Comparison of ENCODE assay signal across 18 cellular contexts in the genomic region with DNA sequence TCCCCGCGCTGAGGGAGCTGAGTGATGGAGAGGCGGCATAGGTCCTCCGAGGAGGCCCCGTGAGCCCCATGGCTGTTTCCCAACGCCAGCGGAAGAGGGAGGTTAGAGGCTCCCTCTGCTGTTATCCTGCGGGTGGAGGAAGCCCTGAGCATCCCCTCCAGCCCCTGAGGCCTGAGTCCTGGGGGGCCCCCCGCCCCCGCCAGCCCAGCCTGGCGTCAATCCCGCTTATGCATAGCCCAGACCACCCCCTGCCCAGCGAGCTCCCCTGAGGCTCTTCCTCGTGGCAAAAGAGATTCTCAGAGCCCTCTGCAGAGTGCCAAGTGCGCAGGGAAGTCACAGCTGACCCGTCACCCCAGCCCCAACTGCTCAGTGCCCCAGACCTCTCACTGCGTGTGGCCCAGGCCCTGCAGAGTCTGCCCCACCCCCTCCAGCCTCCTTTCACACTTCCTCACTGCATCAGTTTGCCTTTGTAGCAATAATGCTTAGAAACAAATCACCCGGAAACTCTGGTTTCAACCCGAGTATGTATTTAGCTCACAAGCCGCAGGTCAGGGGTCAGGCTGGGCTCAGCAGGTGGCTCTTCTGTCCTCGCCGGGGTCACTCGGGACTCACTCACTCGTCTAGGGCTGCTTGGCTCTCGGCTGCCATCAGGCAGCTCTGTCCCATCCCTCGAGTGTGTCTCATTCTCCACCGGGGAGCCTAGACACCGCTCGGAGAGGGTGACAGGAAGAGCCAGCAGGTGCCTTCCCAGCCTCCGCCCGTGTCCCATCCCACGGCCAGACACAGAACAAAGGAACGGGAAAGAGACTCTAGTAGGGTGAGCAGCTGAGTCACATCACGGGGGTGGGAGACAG. TPM values are rescaled to one million over a fixed set of nuclear protein-coding genes. Genes with fewer than 3 reads are reported as not detected.
DNase-seq lines count a peak whose midpoint lies in the region; ATAC-seq, FAIRE-seq and TF ChIP-seq lines count a peak whose summit lies in the region.
"Had no signal": no experiment of that assay in that cellular context is flagged by ENCODE, and none has a peak within 500 bp of the region (broad histone marks: within the 10 kb centered on the region; RNA-seq: fewer than 3 reads in every experiment).

No MANE protein-coding gene starts in this region.

- no peak for ATAC-seq in GM18519 (IDR thresholded peaks at IDR 0.05; ENCODE audit: low FRiP score, unreplicated experiment)
- no peak for ATAC-seq in HG02840 (IDR thresholded peaks at IDR 0.05; ENCODE audit: low FRiP score, unreplicated experiment)

- no peak for FAIRE-seq in RCC 7860 (lab: Jason Lieb, UNC)

- TF ChIP-seq POLR2A in Peyer's patch (IDR thresholded peaks at IDR 0.05), result no peak

- H3K4me3 ChIP-seq in Peyer's patch (no peak overlapping the region), fibroblast of pulmonary artery (replicated peaks; ENCODE audit: low read depth, low read length) (no peak overlapping the region)
- H3K4me3 ChIP-seq: adrenal gland, coronary artery had no signal

- peaks cover 0 to 12% of the 10 kb centered on the region in 2 donors for H3K27me3 ChIP-seq in Peyer's patch

- no peaks in the 10 kb centered on the region for H3K36me3 ChIP-seq in Peyer's patch
- H3K36me3 ChIP-seq: adrenal gland had no signal

- TF ChIP-seq CTCF in Peyer's patch (IDR thresholded peaks at IDR 0.05) (no peak), fibroblast of pulmonary artery (IDR thresholded peaks at IDR 0.05; ENCODE audit: low read length, missing control alignments) (peak; percentile 53)

- intact Hi-C loops in posterior vena cava (cut with DNase I), result no loop called here

- peaks cover 0 to 6% (median 0%) of the 10 kb centered on the region in 4 donors for H3K9me3 ChIP-seq in Peyer's patch
- H3K9me3 ChIP-seq: adrenal gland had no signal

- DNase-seq in NCI-H82 (lab: John Stamatoyannopoulos, UW), result peak; percentile 50
- DNase-seq in NCI-H82 treated with DMSO at 0.1 percent for 48 hours (lab: John Stamatoyannopoulos, UW; ENCODE audit: unreplicated experiment), result no peak
- DNase-seq in Peyer's patch, result peak in 2 of 3 donors; percentile 27 to 38
- peak; percentile 49 for DNase-seq in fibroblast of pulmonary artery (ENCODE audit: low read depth)
- peak; percentile 80 for DNase-seq in posterior vena cava (ENCODE audit: low spot score)
- DNase-seq in RCC 7860 (ENCODE audit: low spot score), result no peak
- DNase-seq: 8988T; Caco-2; NCI-H187; NCI-H526; occipital lobe; SHP77; stimulated activated CD4-positive, alpha-beta T cell treated with anti-CD3 and anti-CD28 coated beads, Interleukin-12 subunit alpha, Interleukin-12 subunit beta, amount 100 ng/mL, for 4 hours; substantia nigra had no signal

- H3K4me1 ChIP-seq in Peyer's patch, result no peaks in the 10 kb centered on the region
- H3K4me1 ChIP-seq: adrenal gland, Caco-2 had no signal

- H3K27ac ChIP-seq in Peyer's patch, result no peak overlapping the region
- H3K27ac ChIP-seq: adrenal gland, coronary artery had no signal

RNA-seq across cellular contexts. Expression of gene GALNT9, which starts 44.8 kb away (rescaled TPM):
- total RNA-seq in Peyer's patch (not detected), posterior vena cava (not detected)

Comparison
In these comparisons a context has a peak if more than half of its experiments do, and no peak if none do; other contexts are left out.
1. DNase-seq: peak in NCI-H82 (single experiment), Peyer's patch (2 of 3), fibroblast of pulmonary artery (single experiment) and posterior vena cava (single experiment); none in NCI-H82 treated with DMSO at 0.1 percent for 48 hours (single experiment) and RCC 7860 (single experiment).